8 cellular contexts compared by ENCODE assay signal in genomic region chr22:27718186-27719032, GRCh38.
DNase-seq lines count a peak whose midpoint lies in the region; ATAC-seq, FAIRE-seq and TF ChIP-seq lines count a peak whose summit lies in the region.

No MANE protein-coding gene starts in this region.

- peak; percentile 91 for DNase-seq in HFFc6
- DNase-seq in astrocyte (ENCODE audit: low read depth) = peak; percentile 97
- DNase-seq in iPS-NIHi11 (ENCODE audit: low spot score) = peak; percentile 60
- DNase-seq in stromal cell of bone marrow (ENCODE audit: low read depth) = peak; percentile 90
- DNase-seq in NCI-H345 treated with DMSO at 0.1 percent for 48 hours (lab: John Stamatoyannopoulos, UW; ENCODE audit: unreplicated experiment) = no peak
- no peak for DNase-seq in hippocampal formation (lab: John Stamatoyannopoulos, UW)
- DNase-seq in cerebellar cortex (ENCODE audit: low spot score) = no peak

- H3K27ac Mint-ChIP-seq in HFFc6 (peak overlapping the region; percentile 96), astrocyte (ENCODE audit: unreplicated experiment) (peak overlapping the region; percentile 68)

- ATAC-seq in GM21619 (IDR thresholded peaks at IDR 0.05; ENCODE audit: unreplicated experiment) = no peak

- H3K27me3 ChIP-seq in astrocyte (ENCODE audit: insufficient read depth, low read length) = no peaks in the 10 kb centered on the region

- peak; percentile 99 for FAIRE-seq in astrocyte (lab: Jason Lieb, UNC)

- H3K4me3 ChIP-seq in astrocyte (ENCODE audit: insufficient read depth, low read depth, low read length) = peak overlapping the region; percentile 18

- H3K36me3 ChIP-seq in astrocyte (ENCODE audit: insufficient read depth, low read length) = no peaks in the 10 kb centered on the region

- H3K79me2 ChIP-seq in astrocyte (ENCODE audit: insufficient read depth, low read length) = no peaks in the 10 kb centered on the region

- H3K9me3 Mint-ChIP-seq in HFFc6 (peaks cover 5% of the 10 kb centered on the region; the same call in 1 of the 2 replicates), astrocyte (ENCODE audit: unreplicated experiment) (no peaks in the 10 kb centered on the region)

- H3K9me3 ChIP-seq in astrocyte (ENCODE audit: insufficient read depth, low read depth, low read length) = peaks cover 3% of the 10 kb centered on the region

- H3K4me2 ChIP-seq in astrocyte (ENCODE audit: low read length) = peak overlapping the region; percentile 79

- H3K36me3 Mint-ChIP-seq in HFFc6 (ENCODE audit: low read depth) (peaks cover 5% of the 10 kb centered on the region; the same call in 1 of the 2 replicates), astrocyte (ENCODE audit: low read depth, unreplicated experiment) (peaks cover 1% of the 10 kb centered on the region)

- TF ChIP-seq CTCF in HFFc6 (IDR thresholded peaks at IDR 0.05) = no peak
- no peak for TF ChIP-seq CTCF in astrocyte (IDR thresholded peaks at IDR 0.05; ENCODE audit: insufficient read depth, low read depth, low read length)

- H3K27ac ChIP-seq in astrocyte (ENCODE audit: low read depth, low read length) = peak overlapping the region; percentile 86

- peaks cover 12% of the 10 kb centered on the region for H3K4me1 ChIP-seq in astrocyte (ENCODE audit: insufficient read depth, low read length)

- H4K20me1 ChIP-seq in astrocyte (ENCODE audit: insufficient read depth, low read length) = no peaks in the 10 kb centered on the region

- H3K27me3 Mint-ChIP-seq in HFFc6 (ENCODE audit: insufficient read depth) (peaks cover 9% of the 10 kb centered on the region), astrocyte (ENCODE audit: low read depth, unreplicated experiment) (no peaks in the 10 kb centered on the region)

- H2AFZ ChIP-seq in astrocyte (ENCODE audit: low read depth, low read length) = peak overlapping the region; percentile 79

- peak overlapping the region; percentile 76 for H3K4me3 Mint-ChIP-seq in HFFc6
- H3K4me3 Mint-ChIP-seq in astrocyte (ENCODE audit: unreplicated experiment) = no peak overlapping the region

- H3K4me1 Mint-ChIP-seq in HFFc6 (ENCODE audit: low read depth) (peaks cover 30% of the 10 kb centered on the region), astrocyte (ENCODE audit: low read depth, unreplicated experiment) (peaks cover 13% of the 10 kb centered on the region)

- peak overlapping the region; percentile 70 for H3K9ac ChIP-seq in astrocyte (ENCODE audit: low read length)

Comparison
In these comparisons a context has a peak if more than half of its experiments do, and no peak if none do; other contexts are left out.
1. DNase-seq: peak in HFFc6 (single experiment), astrocyte (single experiment), iPS-NIHi11 (single experiment) and stromal cell of bone marrow (single experiment); none in NCI-H345 treated with DMSO at 0.1 percent for 48 hours (single experiment), hippocampal formation (0 of 2) and cerebellar cortex (single experiment).